In the genomic region with DNA sequence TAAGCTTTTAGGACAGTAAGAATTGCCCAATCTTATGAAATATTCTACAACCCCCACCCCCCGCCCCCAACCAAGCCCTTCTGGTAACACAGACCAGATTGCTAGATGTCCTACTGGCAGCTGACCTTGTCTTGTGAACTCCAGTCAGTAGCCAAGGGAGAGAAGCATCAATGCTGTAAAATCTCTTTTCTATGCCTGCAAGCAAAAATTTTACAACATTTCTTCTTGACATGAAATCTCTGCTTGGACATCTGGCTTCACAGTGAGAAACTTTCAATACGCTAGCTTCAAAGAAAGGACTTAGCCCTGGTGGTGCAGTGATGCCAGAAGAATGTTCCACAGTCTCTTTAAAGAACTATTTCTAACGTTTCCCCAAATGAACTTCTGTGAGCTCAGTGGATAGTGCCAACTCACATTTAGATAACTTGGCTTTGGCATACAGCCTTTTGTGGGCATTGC, we compare ENCODE assay signal across 20 cellular contexts.
DNase-seq lines count a peak whose midpoint lies in the region; ATAC-seq and TF ChIP-seq lines count a peak whose summit lies in the region.
"Had no signal": no experiment of that assay in that cellular context is flagged by ENCODE, and none has a peak within 500 bp of the region (broad histone marks: within the 10 kb centered on the region; RNA-seq: fewer than 3 reads in every experiment).

No MANE protein-coding gene starts in this region.

- no peak overlapping the region for H3K4me3 Mint-ChIP-seq in activated naive CD8-positive, alpha-beta T cell treated with anti-CD3 and anti-CD28 coated beads, Interleukin-2, amount 50 U/mL, for 24 hours
- H3K4me3 Mint-ChIP-seq: activated naive CD8-positive, alpha-beta T cell treated with anti-CD3 and anti-CD28 coated beads for 36 hours; activated T-cell treated with anti-CD3 and anti-CD28 coated beads, Interleukin-2, amount 50 U/mL, for 72 hours had no signal

- ATAC-seq in omental fat pad (ENCODE audit: low FRiP score), result peak; percentile 78
- no peak for ATAC-seq in activated naive CD8-positive, alpha-beta T cell treated with anti-CD3 and anti-CD28 coated beads, Interleukin-2, amount 50 U/mL, for 24 hours
- ATAC-seq: activated T-cell treated with anti-CD3 and anti-CD28 coated beads, Interleukin-2, amount 50 U/mL, for 72 hours; mucosa of descending colon; right lobe of liver had no signal

- peak in 6 of 7 donors; percentile 21 to 69 (median 44) for DNase-seq in adrenal gland
- peak; percentile 75 for DNase-seq in fibroblast of peridontal ligament (ENCODE audit: extremely low read depth)
- DNase-seq in omental fat pad (ENCODE audit: low spot score), result no peak
- peak in 1 of 2 donors; percentile 39 for DNase-seq in uterus
- no peak for DNase-seq in anterior cingulate cortex (lab: John Stamatoyannopoulos, UW)
- DNase-seq in NCI-H187 treated with DMSO at 0.1 percent for 48 hours (lab: John Stamatoyannopoulos, UW), result no peak
- no peak for DNase-seq in activated naive CD8-positive, alpha-beta T cell treated with anti-CD3 and anti-CD28 coated beads, Interleukin-2, amount 50 U/mL, for 24 hours
- DNase-seq: activated naive CD8-positive, alpha-beta T cell treated with anti-CD3 and anti-CD28 coated beads for 36 hours; activated T-cell treated with anti-CD3 and anti-CD28 coated beads, Interleukin-2, amount 50 U/mL, for 72 hours; caudate nucleus; DMS 273 treated with DMSO at 0.1 percent for 48 hours; esophagus squamous epithelium; left cardiac atrium; mucosa of descending colon; NCI-H1417; NCI-H2171; right lobe of liver; stomach had no signal

- intact Hi-C loops in adrenal gland (cut with DNase I), result loop anchor here in 1 of 2 donors (10.0 kb wide), 1 partner anchor 166 kb away; a partner anchor contains a TSS
- intact Hi-C loops in uterus (cut with DNase I; ENCODE audit: low total_unique reads), result no loop called here

- H3K4me1 ChIP-seq in adrenal gland (replicated peaks in 1 of 2) (peaks cover 15 to 17% of the 10 kb centered on the region in 2 donors), uterus (no peaks in the 10 kb centered on the region)
- H3K4me1 ChIP-seq: BLaER1 treated with 17β-estradiol and CSF1 and Interleukin-3, amounts not matched to agents 10 nM and 100 nM; right lobe of liver had no signal

- TF ChIP-seq CTCF in adrenal gland (IDR thresholded peaks at IDR 0.05), result peak in 1 of 6 experiments; percentile 10
- no peak for TF ChIP-seq CTCF in omental fat pad (IDR thresholded peaks at IDR 0.05)
- TF ChIP-seq CTCF in uterus (IDR thresholded peaks at IDR 0.05), result no peak

- no peaks in the 10 kb centered on the region for H3K36me3 Mint-ChIP-seq in activated naive CD8-positive, alpha-beta T cell treated with anti-CD3 and anti-CD28 coated beads, Interleukin-2, amount 50 U/mL, for 24 hours (ENCODE audit: low read depth)
- H3K36me3 Mint-ChIP-seq: activated naive CD8-positive, alpha-beta T cell treated with anti-CD3 and anti-CD28 coated beads for 36 hours had no signal

- no peaks in the 10 kb centered on the region for H3K27me3 Mint-ChIP-seq in activated naive CD8-positive, alpha-beta T cell treated with anti-CD3 and anti-CD28 coated beads, Interleukin-2, amount 50 U/mL, for 24 hours

- H3K9me3 Mint-ChIP-seq in activated naive CD8-positive, alpha-beta T cell treated with anti-CD3 and anti-CD28 coated beads, Interleukin-2, amount 50 U/mL, for 24 hours, result peaks cover 4% of the 10 kb centered on the region

- peak overlapping the region in 3 of 5 donors; percentile 34 to 65 (median 50) for H3K27ac ChIP-seq in adrenal gland
- peak overlapping the region; percentile 53 for H3K27ac ChIP-seq in uterus
- H3K27ac ChIP-seq: BLaER1 treated with 17β-estradiol and CSF1 and Interleukin-3, amounts not matched to agents 10 nM and 100 nM; neutrophil; right lobe of liver had no signal

- H3K4me3 ChIP-seq in adrenal gland, result no peak overlapping the region
- no peak overlapping the region for H3K4me3 ChIP-seq in uterus
- H3K4me3 ChIP-seq: BLaER1 treated with 17β-estradiol and CSF1 and Interleukin-3, amounts not matched to agents 10 nM and 100 nM; esophagus squamous epithelium; mucosa of descending colon; right lobe of liver; stomach had no signal

- H3K36me3 ChIP-seq in adrenal gland (replicated peaks in 1 of 2), result no peaks in the 10 kb centered on the region
- H3K36me3 ChIP-seq in uterus, result no peaks in the 10 kb centered on the region
- H3K36me3 ChIP-seq: esophagus squamous epithelium, neutrophil, right lobe of liver, stomach had no signal

- peaks cover 16% of the 10 kb centered on the region for H3K4me1 Mint-ChIP-seq in activated naive CD8-positive, alpha-beta T cell treated with anti-CD3 and anti-CD28 coated beads, Interleukin-2, amount 50 U/mL, for 24 hours

- H3K27me3 ChIP-seq in adrenal gland (no peaks in the 10 kb centered on the region), uterus (no peaks in the 10 kb centered on the region)
- H3K27me3 ChIP-seq: BLaER1 treated with 17β-estradiol and CSF1 and Interleukin-3, amounts not matched to agents 10 nM and 100 nM; esophagus squamous epithelium; neutrophil; right lobe of liver; stomach had no signal

- 32 to 58% (median 47%) methylated on average over 3 of the region's 3 CpGs for whole genome bisulfite sequencing in adrenal gland, 4 donors

- TF ChIP-seq POLR2A in adrenal gland (IDR thresholded peaks at IDR 0.05), result peak in 1 of 2 donors; percentile 6
- no peak for TF ChIP-seq POLR2A in uterus (IDR thresholded peaks at IDR 0.05)

- H3K9me3 ChIP-seq in adrenal gland (replicated peaks in 1 of 3), result no peaks in the 10 kb centered on the region
- peaks cover 0 to 4% of the 10 kb centered on the region in 2 donors for H3K9me3 ChIP-seq in uterus
- H3K9me3 ChIP-seq: esophagus squamous epithelium, mucosa of descending colon, neutrophil, right lobe of liver had no signal

- no peak overlapping the region for H3K27ac Mint-ChIP-seq in activated naive CD8-positive, alpha-beta T cell treated with anti-CD3 and anti-CD28 coated beads, Interleukin-2, amount 50 U/mL, for 24 hours
- H3K27ac Mint-ChIP-seq: activated naive CD8-positive, alpha-beta T cell treated with anti-CD3 and anti-CD28 coated beads for 36 hours; activated T-cell treated with anti-CD3 and anti-CD28 coated beads, Interleukin-2, amount 50 U/mL, for 72 hours had no signal

Comparison
In these comparisons a context has a peak if more than half of its experiments do, and no peak if none do; other contexts are left out.
1. DNase-seq: peak in adrenal gland (6 of 7) and fibroblast of peridontal ligament (single experiment); none in omental fat pad (single experiment), anterior cingulate cortex (0 of 58), NCI-H187 treated with DMSO at 0.1 percent for 48 hours (single experiment) and activated naive CD8-positive, alpha-beta T cell treated with anti-CD3 and anti-CD28 coated beads, Interleukin-2, amount 50 U/mL, for 24 hours (single experiment).